15 cellular contexts compared by ENCODE assay signal in genomic region chr3:73192036-73192738, GRCh38.
DNase-seq lines count a peak whose midpoint lies in the region; ATAC-seq and TF ChIP-seq lines count a peak whose summit lies in the region.
"Had no signal": no experiment of that assay in that cellular context is flagged by ENCODE, and none has a peak within 500 bp of the region (broad histone marks: within the 10 kb centered on the region; RNA-seq: fewer than 3 reads in every experiment).

No MANE protein-coding gene starts in this region.

- H3K9ac ChIP-seq in mammary epithelial cell (ENCODE audit: insufficient read depth, low read length), result no peak overlapping the region
- H3K9ac ChIP-seq: BLaER1 treated with 17β-estradiol and CSF1 and Interleukin-3, amounts not matched to agents 10 nM and 100 nM had no signal

- no peak overlapping the region for H3K4me3 Mint-ChIP-seq in activated CD4-positive, alpha-beta T cell treated with anti-CD3 and anti-CD28 coated beads, Interleukin-2, amount 10 ng/mL, durations not matched to agents 7 days and 5 days
- H3K4me3 Mint-ChIP-seq: activated naive CD8-positive, alpha-beta T cell treated with anti-CD3 and anti-CD28 coated beads, Interleukin-2, amount 10 ng/mL, durations not matched to agents 7 days and 5 days; naive thymus-derived CD8-positive, alpha-beta T cell; stimulated activated naive B cell treated with anti-CD40 and anti-IgM and Interleukin-4, amounts not matched to agents 10 μg/mL and 1 μg/mL and 100 μg/mL, for 72 hours had no signal

- TF ChIP-seq CTCF in mammary epithelial cell (conservative IDR thresholded peaks at IDR 0.05 in 1 of 2, IDR thresholded peaks at IDR 0.05 in 1 of 2; ENCODE audit: extremely low read depth in 1 of 2, insufficient read depth in 1 of 2, low read depth in 1 of 2, low read length in 2 of 2), result peak; percentile 11 to 32
- TF ChIP-seq CTCF in retinal pigment epithelial cell (conservative IDR thresholded peaks at IDR 0.05; ENCODE audit: low read depth, low read length), result peak; percentile 37

- H3K4me3 ChIP-seq in mammary epithelial cell (replicated peaks in 1 of 3; ENCODE audit: insufficient read depth in 1 of 3, low read depth in 2 of 3, low read length in 3 of 3) (no peak overlapping the region), retinal pigment epithelial cell (ENCODE audit: low read length) (no peak overlapping the region)
- H3K4me3 ChIP-seq: BLaER1 treated with 17β-estradiol and CSF1 and Interleukin-3, amounts not matched to agents 10 nM and 100 nM had no signal

- no peaks in the 10 kb centered on the region for H4K20me1 ChIP-seq in mammary epithelial cell (ENCODE audit: insufficient read depth, low read length)
- H4K20me1 ChIP-seq: BLaER1 treated with 17β-estradiol and CSF1 and Interleukin-3, amounts not matched to agents 10 nM and 100 nM had no signal

- H3K27ac Mint-ChIP-seq in activated CD4-positive, alpha-beta T cell treated with anti-CD3 and anti-CD28 coated beads, Interleukin-2, amount 10 ng/mL, durations not matched to agents 7 days and 5 days, result no peak overlapping the region
- H3K27ac Mint-ChIP-seq: activated naive CD8-positive, alpha-beta T cell treated with anti-CD3 and anti-CD28 coated beads, Interleukin-2, amount 10 ng/mL, durations not matched to agents 7 days and 5 days; naive thymus-derived CD8-positive, alpha-beta T cell; stimulated activated naive B cell treated with anti-CD40 and anti-IgM and Interleukin-4, amounts not matched to agents 10 μg/mL and 1 μg/mL and 100 μg/mL, for 72 hours had no signal

- H3K9me3 ChIP-seq in mammary epithelial cell (replicated peaks; ENCODE audit: insufficient read depth, low read length), result no peaks in the 10 kb centered on the region

- peaks cover 6% of the 10 kb centered on the region for H3K9me3 Mint-ChIP-seq in activated CD4-positive, alpha-beta T cell treated with anti-CD3 and anti-CD28 coated beads, Interleukin-2, amount 10 ng/mL, durations not matched to agents 7 days and 5 days

- CTCF ChIA-PET in activated CD4-positive, alpha-beta T cell treated with anti-CD3 and anti-CD28 coated beads, Interleukin-2, amount 10 ng/mL, durations not matched to agents 7 days and 5 days (lab: Charles Lee), result interaction anchor here (0.5 to 1.3 kb wide), 3 partner anchors 12 to 1025 kb away, joined by 3 to 4 read pairs (median 3); no protein-coding TSS in a partner anchor
- CTCF ChIA-PET in mammary epithelial cell (lab: Charles Lee; ENCODE audit: low non-redundant PET), result interaction anchor here (0.5 kb wide), 1 partner anchor 159 kb away, joined by 3 read pairs; no protein-coding TSS in a partner anchor

- DNase-seq in activated CD4-positive, alpha-beta T cell treated with anti-CD3 and anti-CD28 coated beads for 48 hours, result peak; percentile 5
- DNase-seq in activated CD4-positive, alpha-beta T cell treated with anti-CD3 and anti-CD28 coated beads, Interleukin-2, amount 10 ng/mL, durations not matched to agents 7 days and 5 days, result no peak
- DNase-seq in NAMALWA (ENCODE audit: low spot score) (peak; percentile 47), mammary epithelial cell (no peak), retinal pigment epithelial cell (ENCODE audit: low read depth) (no peak), OCI-M2 (lab: John Stamatoyannopoulos, UW; ENCODE audit: unreplicated experiment) (no peak), NCI-H510A (lab: John Stamatoyannopoulos, UW) (no peak)
- DNase-seq: activated CD4-positive, alpha-beta T cell treated with anti-CD3 and anti-CD28 coated beads, Interleukin-2, amount 50 U/mL, for 48 hours; activated naive CD8-positive, alpha-beta T cell treated with anti-CD3 and anti-CD28 coated beads, Interleukin-2, amount 10 ng/mL, durations not matched to agents 7 days and 5 days; naive thymus-derived CD8-positive, alpha-beta T cell; NCI-H1417 treated with DMSO at 0.1 percent for 48 hours; Right ventricle myocardium superior; stimulated activated naive B cell treated with anti-CD40 and anti-IgM and Interleukin-4, amounts not matched to agents 10 μg/mL and 1 μg/mL and 100 μg/mL, for 72 hours had no signal

- H3K4me1 Mint-ChIP-seq in activated CD4-positive, alpha-beta T cell treated with anti-CD3 and anti-CD28 coated beads, Interleukin-2, amount 10 ng/mL, durations not matched to agents 7 days and 5 days, result no peaks in the 10 kb centered on the region
- H3K4me1 Mint-ChIP-seq: activated naive CD8-positive, alpha-beta T cell treated with anti-CD3 and anti-CD28 coated beads, Interleukin-2, amount 10 ng/mL, durations not matched to agents 7 days and 5 days; naive thymus-derived CD8-positive, alpha-beta T cell; stimulated activated naive B cell treated with anti-CD40 and anti-IgM and Interleukin-4, amounts not matched to agents 10 μg/mL and 1 μg/mL and 100 μg/mL, for 72 hours had no signal

- no peak for ATAC-seq in HG03095 (IDR thresholded peaks at IDR 0.05; ENCODE audit: unreplicated experiment)
- ATAC-seq: naive thymus-derived CD8-positive, alpha-beta T cell had no signal

- dilution Hi-C loops in mammary epithelial cell (cut with HindIII; ENCODE audit: low sequenced_read_pairs), result no loop called here

- no peak overlapping the region for H2AFZ ChIP-seq in mammary epithelial cell (ENCODE audit: low read depth, low read length)

- H3K79me2 ChIP-seq in mammary epithelial cell (ENCODE audit: insufficient read depth, low read length), result no peaks in the 10 kb centered on the region

- intact Hi-C loops in mammary epithelial cell (cut with micrococcal nuclease), result loop anchor here (1.0 kb wide), 1 partner anchor 240 kb away; no protein-coding TSS in a partner anchor

- H3K4me2 ChIP-seq in mammary epithelial cell (ENCODE audit: insufficient read depth, low read depth, low read length), result no peak overlapping the region
- H3K4me2 ChIP-seq: BLaER1 treated with 17β-estradiol and CSF1 and Interleukin-3, amounts not matched to agents 10 nM and 100 nM had no signal

- WGBS in mammary epithelial cell (ENCODE audit: low coverage, missing lambda C conversion rate), result 86% methylated on average over 7 of the region's 7 CpGs

- POLR2A ChIA-PET in activated CD4-positive, alpha-beta T cell treated with anti-CD3 and anti-CD28 coated beads, Interleukin-2, amount 10 ng/mL, durations not matched to agents 7 days and 5 days (lab: Charles Lee), result no interaction called here

- no peaks in the 10 kb centered on the region for H3K27me3 ChIP-seq in mammary epithelial cell (ENCODE audit: insufficient read depth, low read length)
- H3K27me3 ChIP-seq: BLaER1 treated with 17β-estradiol and CSF1 and Interleukin-3, amounts not matched to agents 10 nM and 100 nM had no signal

- peaks cover 2% of the 10 kb centered on the region for H3K27me3 Mint-ChIP-seq in activated CD4-positive, alpha-beta T cell treated with anti-CD3 and anti-CD28 coated beads, Interleukin-2, amount 10 ng/mL, durations not matched to agents 7 days and 5 days

- no peaks in the 10 kb centered on the region for H3K4me1 ChIP-seq in mammary epithelial cell (ENCODE audit: insufficient read depth, low read length)
- H3K4me1 ChIP-seq: BLaER1 treated with 17β-estradiol and CSF1 and Interleukin-3, amounts not matched to agents 10 nM and 100 nM had no signal

- H3K36me3 Mint-ChIP-seq in activated CD4-positive, alpha-beta T cell treated with anti-CD3 and anti-CD28 coated beads, Interleukin-2, amount 10 ng/mL, durations not matched to agents 7 days and 5 days (ENCODE audit: low read depth), result no peaks in the 10 kb centered on the region
- H3K36me3 Mint-ChIP-seq: activated naive CD8-positive, alpha-beta T cell treated with anti-CD3 and anti-CD28 coated beads, Interleukin-2, amount 10 ng/mL, durations not matched to agents 7 days and 5 days; naive thymus-derived CD8-positive, alpha-beta T cell; stimulated activated naive B cell treated with anti-CD40 and anti-IgM and Interleukin-4, amounts not matched to agents 10 μg/mL and 1 μg/mL and 100 μg/mL, for 72 hours had no signal

- in situ Hi-C loops in mammary epithelial cell (cut with MboI; ENCODE audit: low sequenced_read_pairs in 2 of 2), result no loop called here

- H3K36me3 ChIP-seq in mammary epithelial cell (ENCODE audit: insufficient read depth, low read length), result no peaks in the 10 kb centered on the region

- BruUV-seq in mammary epithelial cell (replicated peaks; lab: Mats Ljungman, UMichigan), result no TSS peak

- no peak overlapping the region for H3K27ac ChIP-seq in mammary epithelial cell (ENCODE audit: insufficient read depth, low read depth, low read length)
- H3K27ac ChIP-seq: BLaER1 treated with 17β-estradiol and CSF1 and Interleukin-3, amounts not matched to agents 10 nM and 100 nM had no signal

Comparison
In these comparisons a context has a peak if more than half of its experiments do, and no peak if none do; other contexts are left out.
1. DNase-seq: peak in activated CD4-positive, alpha-beta T cell treated with anti-CD3 and anti-CD28 coated beads for 48 hours (single experiment) and NAMALWA (single experiment); none in activated CD4-positive, alpha-beta T cell treated with anti-CD3 and anti-CD28 coated beads, Interleukin-2, amount 10 ng/mL, durations not matched to agents 7 days and 5 days (single experiment), mammary epithelial cell (single experiment), retinal pigment epithelial cell (single experiment), OCI-M2 (single experiment) and NCI-H510A (single experiment).